41 cellular contexts compared by ENCODE assay signal in genomic region chr9:132465131-132465635, GRCh38. TPM values are rescaled to one million over a fixed set of nuclear protein-coding genes. Genes with fewer than 3 reads are reported as not detected.
"Had no signal": no experiment of that assay in that cellular context is flagged by ENCODE, and none has a peak within 500 bp of the region (broad histone marks: within the 10 kb centered on the region; RNA-seq: fewer than 3 reads in every experiment).

No MANE protein-coding gene starts in this region.

- H3K36me3 Mint-ChIP-seq: activated naive CD4-positive, alpha-beta T cell treated with anti-CD3 and anti-CD28 coated beads, Interleukin-2, amount 10 ng/mL, durations not matched to agents 7 days and 5 days; activated naive CD4-positive, alpha-beta T cell treated with anti-CD3 and anti-CD28 coated beads, Interleukin-2, amount 50 U/mL, for 24 hours; activated naive CD4-positive, alpha-beta T cell treated with anti-CD3 and anti-CD28 coated beads, Interleukin-2, amount 50 U/mL, for 72 hours; activated naive CD8-positive, alpha-beta T cell; activated naive CD8-positive, alpha-beta T cell treated with anti-CD3 and anti-CD28 coated beads for 36 hours; activated naive CD8-positive, alpha-beta T cell treated with anti-CD3 and anti-CD28 coated beads, Interleukin-2, amount 10 ng/mL, durations not matched to agents 7 days and 5 days; brain had no signal

- H3K27ac Mint-ChIP-seq: activated naive CD4-positive, alpha-beta T cell treated with anti-CD3 and anti-CD28 coated beads for 36 hours; activated naive CD4-positive, alpha-beta T cell treated with anti-CD3 and anti-CD28 coated beads, Interleukin-2, amount 10 ng/mL, durations not matched to agents 7 days and 5 days; activated naive CD4-positive, alpha-beta T cell treated with anti-CD3 and anti-CD28 coated beads, Interleukin-2, amount 50 U/mL, for 24 hours; activated naive CD4-positive, alpha-beta T cell treated with anti-CD3 and anti-CD28 coated beads, Interleukin-2, amount 50 U/mL, for 72 hours; activated naive CD8-positive, alpha-beta T cell; activated naive CD8-positive, alpha-beta T cell treated with anti-CD3 and anti-CD28 coated beads for 36 hours; activated naive CD8-positive, alpha-beta T cell treated with anti-CD3 and anti-CD28 coated beads, Interleukin-2, amount 10 ng/mL, durations not matched to agents 7 days and 5 days; activated naive CD8-positive, alpha-beta T cell treated with anti-CD3 and anti-CD28 coated beads, Interleukin-2, amount 50 U/mL, for 24 hours; activated T-cell treated with anti-CD3 and anti-CD28 coated beads, Interleukin-2, amount 50 U/mL, for 24 hours; activated T-cell treated with anti-CD3 and anti-CD28 coated beads, Interleukin-2, amount 50 U/mL, for 72 hours; activated T-helper 1 cell treated with anti-CD3 and anti-CD28 coated beads, Interleukin-12 subunit alpha, Interleukin-12 subunit beta, Interleukin-2, Interleukin-4 antibody, amounts not matched to agents 30 ng/mL and 10 ng/mL and 1 ng/mL, durations not matched to agents 14 hours and 24 hours and 36 hours; activated T-helper 17 cell treated with anti-CD3 and anti-CD28 coated beads, Interleukin-2, amount 50 U/mL, for 72 hours; activated T-helper 2 cell treated with anti-CD3 and anti-CD28 coated beads, Interferon-gamma antibody, Interleukin-2, Interleukin-4, amounts not matched to agents 10 μg/mL and 5 μg/mL and 100 μg/mL, durations not matched to agents 14 hours and 24 hours and 36 hours had no signal

- ATAC-seq: activated naive CD4-positive, alpha-beta T cell treated with anti-CD3 and anti-CD28 coated beads, Interleukin-2, amount 50 U/mL, for 72 hours; activated naive CD8-positive, alpha-beta T cell treated with anti-CD3 and anti-CD28 coated beads, Interleukin-2, amount 50 U/mL, for 24 hours; activated T-cell treated with anti-CD3 and anti-CD28 coated beads, Interleukin-2, amount 50 U/mL, for 4 hours; activated T-cell treated with anti-CD3 and anti-CD28 coated beads, Interleukin-2, amount 50 U/mL, for 72 hours; activated T-helper 17 cell treated with anti-CD3 and anti-CD28 coated beads, Interleukin-2, amount 50 U/mL, for 72 hours; body of pancreas had no signal

- H3K36me3 ChIP-seq: adrenal gland, ascending aorta, brain microvascular endothelial cell, breast epithelium, cardiac muscle cell had no signal

- H3K9me3 Mint-ChIP-seq: activated naive CD4-positive, alpha-beta T cell treated with anti-CD3 and anti-CD28 coated beads for 36 hours; activated naive CD4-positive, alpha-beta T cell treated with anti-CD3 and anti-CD28 coated beads, Interleukin-2, amount 10 ng/mL, durations not matched to agents 7 days and 5 days; activated naive CD4-positive, alpha-beta T cell treated with anti-CD3 and anti-CD28 coated beads, Interleukin-2, amount 50 U/mL, for 24 hours; activated naive CD4-positive, alpha-beta T cell treated with anti-CD3 and anti-CD28 coated beads, Interleukin-2, amount 50 U/mL, for 72 hours; activated naive CD8-positive, alpha-beta T cell treated with anti-CD3 and anti-CD28 coated beads, Interleukin-2, amount 10 ng/mL, durations not matched to agents 7 days and 5 days; activated naive CD8-positive, alpha-beta T cell treated with anti-CD3 and anti-CD28 coated beads, Interleukin-2, amount 50 U/mL, for 24 hours; activated T-cell treated with anti-CD3 and anti-CD28 coated beads, Interleukin-2, amount 50 U/mL, for 24 hours; activated T-cell treated with anti-CD3 and anti-CD28 coated beads, Interleukin-2, amount 50 U/mL, for 4 hours; activated T-cell treated with anti-CD3 and anti-CD28 coated beads, Interleukin-2, amount 50 U/mL, for 72 hours; activated T-helper 1 cell treated with anti-CD3 and anti-CD28 coated beads, Interleukin-12 subunit alpha, Interleukin-12 subunit beta, Interleukin-2, Interleukin-4 antibody, amounts not matched to agents 30 ng/mL and 10 ng/mL and 1 ng/mL, durations not matched to agents 14 hours and 24 hours and 36 hours; activated T-helper 17 cell treated with anti-CD3 and anti-CD28 coated beads, Interleukin-2, amount 50 U/mL, for 72 hours; activated T-helper 2 cell treated with anti-CD3 and anti-CD28 coated beads, Interferon-gamma antibody, Interleukin-2, Interleukin-4, amounts not matched to agents 10 μg/mL and 5 μg/mL and 100 μg/mL, durations not matched to agents 14 hours and 24 hours and 36 hours; central memory CD8-positive, alpha-beta T cell had no signal

- H3K4me3 Mint-ChIP-seq: activated naive CD4-positive, alpha-beta T cell treated with anti-CD3 and anti-CD28 coated beads for 36 hours; activated naive CD4-positive, alpha-beta T cell treated with anti-CD3 and anti-CD28 coated beads, Interleukin-2, amount 10 ng/mL, durations not matched to agents 7 days and 5 days; activated naive CD4-positive, alpha-beta T cell treated with anti-CD3 and anti-CD28 coated beads, Interleukin-2, amount 50 U/mL, for 24 hours; activated naive CD8-positive, alpha-beta T cell; activated naive CD8-positive, alpha-beta T cell treated with anti-CD3 and anti-CD28 coated beads for 36 hours; activated naive CD8-positive, alpha-beta T cell treated with anti-CD3 and anti-CD28 coated beads, Interleukin-2, amount 10 ng/mL, durations not matched to agents 7 days and 5 days; activated naive CD8-positive, alpha-beta T cell treated with anti-CD3 and anti-CD28 coated beads, Interleukin-2, amount 50 U/mL, for 24 hours; activated T-cell treated with anti-CD3 and anti-CD28 coated beads, Interleukin-2, amount 50 U/mL, for 24 hours; activated T-cell treated with anti-CD3 and anti-CD28 coated beads, Interleukin-2, amount 50 U/mL, for 4 hours; activated T-cell treated with anti-CD3 and anti-CD28 coated beads, Interleukin-2, amount 50 U/mL, for 72 hours; activated T-helper 1 cell treated with anti-CD3 and anti-CD28 coated beads, Interleukin-12 subunit alpha, Interleukin-12 subunit beta, Interleukin-2, Interleukin-4 antibody, amounts not matched to agents 30 ng/mL and 10 ng/mL and 1 ng/mL, durations not matched to agents 14 hours and 24 hours and 36 hours; activated T-helper 17 cell treated with anti-CD3 and anti-CD28 coated beads, Interleukin-2, amount 50 U/mL, for 72 hours; central memory CD8-positive, alpha-beta T cell had no signal

- H3K4me1 ChIP-seq: adrenal gland, ascending aorta, body of pancreas, breast epithelium had no signal

- H3K27me3 ChIP-seq: ascending aorta, cardiac muscle cell had no signal

- H3K27me3 Mint-ChIP-seq: activated T-helper 17 cell treated with anti-CD3 and anti-CD28 coated beads, Interleukin-2, amount 50 U/mL, for 72 hours had no signal

- H3K27ac ChIP-seq: adrenal gland, ascending aorta, body of pancreas, brain microvascular endothelial cell, breast epithelium, cardiac muscle cell had no signal

- H3K4me3 ChIP-seq: adrenal gland, ascending aorta, body of pancreas, breast epithelium, cardiac muscle cell had no signal

- DNase-seq: activated effector memory CD4-positive, alpha-beta T cell treated with anti-CD3 and anti-CD28 coated beads, Interleukin-2, amount 50 U/mL, for 16 hours; activated effector memory CD4-positive, alpha-beta T cell treated with Interleukin-2 at 50 U/mL for 16 hours; activated gamma-delta T cell; activated gamma-delta T cell treated with Interleukin-2 at 50 U/mL for 16 hours; activated naive CD4-positive, alpha-beta T cell; activated naive CD4-positive, alpha-beta T cell treated with anti-CD3 and anti-CD28 coated beads for 36 hours; activated naive CD4-positive, alpha-beta T cell treated with anti-CD3 and anti-CD28 coated beads, Interleukin-2, amount 10 ng/mL, durations not matched to agents 7 days and 5 days; activated naive CD4-positive, alpha-beta T cell treated with anti-CD3 and anti-CD28 coated beads, Interleukin-2, amount 50 U/mL, for 16 hours; activated naive CD4-positive, alpha-beta T cell treated with Interleukin-2 at 50 U/mL for 16 hours; activated naive CD8-positive, alpha-beta T cell treated with anti-CD3 and anti-CD28 coated beads for 36 hours; activated naive CD8-positive, alpha-beta T cell treated with anti-CD3 and anti-CD28 coated beads, Interleukin-2, amount 10 ng/mL, durations not matched to agents 7 days and 5 days; activated naive CD8-positive, alpha-beta T cell treated with anti-CD3 and anti-CD28 coated beads, Interleukin-2, amount 50 U/mL, for 24 hours; activated T-cell treated with anti-CD3 and anti-CD28 coated beads, Interleukin-2, amount 50 U/mL, for 1 hour; activated T-cell treated with anti-CD3 and anti-CD28 coated beads, Interleukin-2, amount 50 U/mL, for 24 hours; activated T-cell treated with anti-CD3 and anti-CD28 coated beads, Interleukin-2, amount 50 U/mL, for 4 hours; activated T-cell treated with anti-CD3 and anti-CD28 coated beads, Interleukin-2, amount 50 U/mL, for 48 hours; activated T-cell treated with anti-CD3 and anti-CD28 coated beads, Interleukin-2, amount 50 U/mL, for 72 hours; adrenal gland; amniotic stem cell; amygdala; anterior cingulate cortex; body of pancreas; brain microvascular endothelial cell; caudate nucleus; central memory CD4-positive, alpha-beta T cell; cerebellar nuclear complex had no signal

- FAIRE-seq: astrocyte, bronchial epithelial cell had no signal

- H3K4me1 Mint-ChIP-seq: activated naive CD4-positive, alpha-beta T cell treated with anti-CD3 and anti-CD28 coated beads, Interleukin-2, amount 10 ng/mL, durations not matched to agents 7 days and 5 days; activated naive CD4-positive, alpha-beta T cell treated with anti-CD3 and anti-CD28 coated beads, Interleukin-2, amount 50 U/mL, for 24 hours; activated naive CD8-positive, alpha-beta T cell treated with anti-CD3 and anti-CD28 coated beads for 36 hours; activated naive CD8-positive, alpha-beta T cell treated with anti-CD3 and anti-CD28 coated beads, Interleukin-2, amount 10 ng/mL, durations not matched to agents 7 days and 5 days; activated naive CD8-positive, alpha-beta T cell treated with anti-CD3 and anti-CD28 coated beads, Interleukin-2, amount 50 U/mL, for 24 hours; activated T-helper 17 cell treated with anti-CD3 and anti-CD28 coated beads, Interleukin-2, amount 50 U/mL, for 72 hours; central memory CD8-positive, alpha-beta T cell had no signal

- H3K9me3 ChIP-seq: adrenal gland, ascending aorta, body of pancreas, breast epithelium had no signal

RNA-seq across cellular contexts. Expression of gene CFAP77, which starts 55.2 kb away (rescaled TPM):
- total RNA-seq: activated naive CD4-positive, alpha-beta T cell treated with anti-CD3 and anti-CD28 coated beads for 36 hours; activated naive CD4-positive, alpha-beta T cell treated with anti-CD3 and anti-CD28 coated beads, Interleukin-2, amount 50 U/mL, for 72 hours; activated naive CD8-positive, alpha-beta T cell treated with anti-CD3 and anti-CD28 coated beads for 36 hours; activated naive CD8-positive, alpha-beta T cell treated with anti-CD3 and anti-CD28 coated beads, Interleukin-2, amount 10 ng/mL, durations not matched to agents 7 days and 5 days; activated T-cell treated with anti-CD3 and anti-CD28 coated beads, Interleukin-2, amount 50 U/mL, for 4 hours; activated T-cell treated with anti-CD3 and anti-CD28 coated beads, Interleukin-2, amount 50 U/mL, for 72 hours; activated T-helper 1 cell treated with anti-CD3 and anti-CD28 coated beads, Interleukin-12 subunit alpha, Interleukin-12 subunit beta, Interleukin-2, Interleukin-4 antibody, amounts not matched to agents 30 ng/mL and 10 ng/mL and 1 ng/mL, durations not matched to agents 14 hours and 24 hours and 36 hours; activated T-helper 17 cell treated with anti-CD3 and anti-CD28 coated beads, Interleukin-2, amount 50 U/mL, for 72 hours; activated T-helper 2 cell treated with anti-CD3 and anti-CD28 coated beads, Interferon-gamma antibody, Interleukin-2, Interleukin-4, amounts not matched to agents 10 μg/mL and 5 μg/mL and 100 μg/mL, durations not matched to agents 14 hours and 24 hours and 36 hours; adrenal gland; aorta; ascending aorta; body of pancreas; breast epithelium; bronchial epithelial cell had no signal
- polyA plus RNA-seq: adipose tissue, adrenal gland had no signal
